In the genomic region with DNA sequence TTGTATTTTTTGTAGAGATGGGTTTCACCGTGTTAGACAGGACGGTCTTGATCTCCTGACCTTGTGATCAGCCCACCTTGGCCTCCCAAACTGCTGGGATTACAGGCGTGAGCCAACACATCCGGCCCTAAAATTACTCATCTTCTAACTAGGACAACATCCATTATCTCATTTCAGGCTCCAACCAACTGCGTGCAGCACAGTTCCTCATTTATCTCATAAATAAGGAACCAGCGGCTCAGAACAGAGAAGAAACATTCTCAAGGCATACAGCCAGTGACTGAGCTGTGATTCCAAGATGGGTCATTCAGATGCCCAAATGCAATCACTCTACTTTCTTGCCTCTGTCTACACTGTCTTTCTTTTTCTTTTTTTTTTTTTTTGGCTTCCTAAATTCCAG, we compare ENCODE assay signal across 20 cellular contexts.
DNase-seq lines count a peak whose midpoint lies in the region; ATAC-seq, FAIRE-seq and TF ChIP-seq lines count a peak whose summit lies in the region.
"Had no signal": no experiment of that assay in that cellular context is flagged by ENCODE, and none has a peak within 500 bp of the region (broad histone marks: within the 10 kb centered on the region; RNA-seq: fewer than 3 reads in every experiment).

No MANE protein-coding gene starts in this region.

- TF ChIP-seq EP300 in K562 (IDR thresholded peaks at IDR 0.05; ENCODE audit: low read length), result no peak

- H3K4me3 ChIP-seq in K562 (no peak overlapping the region), HAP-1 (no peak overlapping the region)
- H3K4me3 ChIP-seq in naive thymus-derived CD4-positive, alpha-beta T cell (ENCODE audit: low read length), result no peak overlapping the region
- H3K4me3 ChIP-seq: thoracic aorta had no signal

- H3K4me1 Mint-ChIP-seq in naive thymus-derived CD4-positive, alpha-beta T cell, result peaks cover 13 to 39% (median 29%) of the 10 kb centered on the region in 7 donors
- H3K4me1 Mint-ChIP-seq: B cell had no signal

- no peak overlapping the region for H3K4me3 Mint-ChIP-seq in naive thymus-derived CD4-positive, alpha-beta T cell
- H3K4me3 Mint-ChIP-seq: activated CD8-positive, alpha-beta memory T cell treated with anti-CD3 and anti-CD28 coated beads, Interleukin-2, amount 10 ng/mL, durations not matched to agents 7 days and 5 days; B cell; T-cell had no signal

- no peaks in the 10 kb centered on the region for H3K27me3 Mint-ChIP-seq in naive thymus-derived CD4-positive, alpha-beta T cell
- H3K27me3 Mint-ChIP-seq: activated CD8-positive, alpha-beta memory T cell treated with anti-CD3 and anti-CD28 coated beads, Interleukin-2, amount 10 ng/mL, durations not matched to agents 7 days and 5 days; B cell; T-cell had no signal

- intact Hi-C loops in K562 (cut with micrococcal nuclease) (no loop called here), posterior vena cava (cut with DNase I) (no loop called here)
- intact Hi-C loops in naive thymus-derived CD4-positive, alpha-beta T cell (cut with micrococcal nuclease), result no loop called here

- no peak for TF ChIP-seq CTCF in K562 (IDR thresholded peaks at IDR 0.05 in 2 of 3, conservative IDR thresholded peaks at IDR 0.05 in 1 of 3; ENCODE audit: insufficient read depth in 2 of 3, low read depth in 1 of 3, low read length in 3 of 3)

- BruUV-seq in K562 (replicated peaks; lab: Mats Ljungman, UMichigan), result no TSS peak

- no peak overlapping the region for H3K27ac ChIP-seq in K562 (ENCODE audit: extremely low read depth, low read depth, low read length)
- no peak overlapping the region for H3K27ac ChIP-seq in naive thymus-derived CD4-positive, alpha-beta T cell (ENCODE audit: low read depth, low read length)
- H3K27ac ChIP-seq: parathyroid adenoma, thoracic aorta had no signal

- H3K79me2 ChIP-seq in K562 (ENCODE audit: control insufficient read depth, insufficient read depth, low read length), result no peaks in the 10 kb centered on the region
- H3K79me2 ChIP-seq: parathyroid adenoma had no signal

- TF ChIP-seq RAD21 in K562 (CRISPR knock-in tag; conservative IDR thresholded peaks at IDR 0.05 in 1 of 2, IDR thresholded peaks at IDR 0.05 in 1 of 2), result no peak

- H3K36me3 ChIP-seq in K562 (ENCODE audit: control insufficient read depth, insufficient read depth, low read length) (no peaks in the 10 kb centered on the region), HAP-1 (replicated peaks) (no peaks in the 10 kb centered on the region)
- H3K36me3 ChIP-seq in naive thymus-derived CD4-positive, alpha-beta T cell (ENCODE audit: control insufficient read depth in 2 of 3, insufficient read depth in 3 of 3, low read length in 3 of 3), result peaks cover 5 to 35% (median 6%) of the 10 kb centered on the region in 3 experiments
- H3K36me3 ChIP-seq: thoracic aorta had no signal

- no peaks in the 10 kb centered on the region for H4K20me1 ChIP-seq in K562 (replicated peaks; ENCODE audit: control insufficient read depth, insufficient read depth, low read length)

- H3K9me3 Mint-ChIP-seq in naive thymus-derived CD4-positive, alpha-beta T cell, result peaks cover 0 to 5% (median 0%) of the 10 kb centered on the region in 11 donors
- H3K9me3 Mint-ChIP-seq: T-cell had no signal

- DNase-seq in Kasumi-1 (lab: John Stamatoyannopoulos, UW) (peak; percentile 83 to 88), NOMO-1 treated with dmso at 0.1 percent for 144 hours (lab: John Stamatoyannopoulos, UW; ENCODE audit: unreplicated experiment) (peak; percentile 74), K562 (ENCODE audit: extremely low read depth in 1 of 4, low spot score in 3 of 4) (no peak), posterior vena cava (ENCODE audit: low spot score) (no peak), HAP-1 (ENCODE audit: low spot score in 2 of 2) (no peak), KG1 (lab: John Stamatoyannopoulos, UW) (no peak)
- no peak for DNase-seq in naive thymus-derived CD4-positive, alpha-beta T cell
- DNase-seq: activated CD8-positive, alpha-beta memory T cell treated with anti-CD3 and anti-CD28 coated beads, Interleukin-2, amount 10 ng/mL, durations not matched to agents 7 days and 5 days; Calu3; foreskin fibroblast; NCI-H1092; NCI-H2107; NCI-H69; small intestine; stimulated activated CD4-positive, alpha-beta T cell treated with anti-CD3 and anti-CD28 coated beads, Interleukin-4, amount 100 ng/mL, for 4 hours; stimulated activated CD8-positive, alpha-beta memory T cell treated with anti-CD3 and anti-CD28 coated beads, Interleukin-4, amount 100 ng/mL, for 48 hours had no signal

- CTCF ChIA-PET in K562 (lab: Yijun Ruan, JAX; ENCODE audit: low intra/inter-chr PET ratio), result no interaction called here
- CTCF ChIA-PET in naive thymus-derived CD4-positive, alpha-beta T cell (lab: Charles Lee), result no interaction called here

- no peaks in the 10 kb centered on the region for H3K27me3 ChIP-seq in K562 (ENCODE audit: control insufficient read depth in 2 of 2, insufficient read depth in 2 of 2, low read length in 2 of 2)
- no peaks in the 10 kb centered on the region for H3K27me3 ChIP-seq in naive thymus-derived CD4-positive, alpha-beta T cell (ENCODE audit: control insufficient read depth in 2 of 2, insufficient read depth in 2 of 2, low read length in 2 of 2)
- H3K27me3 ChIP-seq in HAP-1 (ENCODE audit: low read depth), result no peaks in the 10 kb centered on the region

- H3K36me3 Mint-ChIP-seq in naive thymus-derived CD4-positive, alpha-beta T cell, result peaks cover 21 to 75% (median 69%) of the 10 kb centered on the region in 5 donors

- no peak overlapping the region for H2AFZ ChIP-seq in K562 (ENCODE audit: low read depth, low read length)
- H2AFZ ChIP-seq: parathyroid adenoma had no signal

- H3K27ac Mint-ChIP-seq in naive thymus-derived CD4-positive, alpha-beta T cell, result peak overlapping the region in 2 of 9 donors; percentile 37 to 59
- H3K27ac Mint-ChIP-seq: activated CD8-positive, alpha-beta memory T cell treated with anti-CD3 and anti-CD28 coated beads, Interleukin-2, amount 10 ng/mL, durations not matched to agents 7 days and 5 days; B cell; T-cell had no signal

- 0% methylated on average over 5 of the region's 6 CpGs for WGBS in K562 (ENCODE audit: insufficient coverage, low coverage, missing lambda C conversion rate)

- H3K9me1 ChIP-seq in K562 (ENCODE audit: control insufficient read depth, insufficient read depth, low read length), result no peaks in the 10 kb centered on the region

- no peak overlapping the region for H3K9ac ChIP-seq in K562 (ENCODE audit: insufficient read depth in 1 of 2, low read depth in 2 of 2, low read length in 2 of 2)
- H3K9ac ChIP-seq: parathyroid adenoma had no signal

- POLR2A ChIA-PET in K562 (lab: Yijun Ruan, JAX), result no interaction called here
- POLR2A ChIA-PET in naive thymus-derived CD4-positive, alpha-beta T cell (lab: Charles Lee), result no interaction called here

- in situ Hi-C loops in K562 (cut with MboI) (no loop called here), HAP-1 (cut with MboI; ENCODE audit: low sequenced_read_pairs) (no loop called here)

- ATAC-seq in K562, result no peak
- peak; percentile 86 for ATAC-seq in naive thymus-derived CD4-positive, alpha-beta T cell
- ATAC-seq: activated CD8-positive, alpha-beta memory T cell treated with anti-CD3 and anti-CD28 coated beads, Interleukin-2, amount 10 ng/mL, durations not matched to agents 7 days and 5 days; T-cell had no signal

- no peak for FAIRE-seq in K562 (lab: Jason Lieb, UNC)
- FAIRE-seq: small intestine had no signal

- no peak for TF ChIP-seq POLR2A in K562 (conservative IDR thresholded peaks at IDR 0.05)

- H3K4me1 ChIP-seq in K562 (replicated peaks in 1 of 2; ENCODE audit: control insufficient read depth in 2 of 2, insufficient read depth in 2 of 2, low read length in 2 of 2) (no peaks in the 10 kb centered on the region), HAP-1 (no peaks in the 10 kb centered on the region)
- H3K4me1 ChIP-seq in naive thymus-derived CD4-positive, alpha-beta T cell (ENCODE audit: control insufficient read depth in 2 of 2, insufficient read depth in 2 of 2, low read length in 2 of 2), result no peaks in the 10 kb centered on the region
- H3K4me1 ChIP-seq: parathyroid adenoma had no signal

- H3K9me3 ChIP-seq in K562 (replicated peaks; ENCODE audit: control insufficient read depth, insufficient read depth, low read depth, low read length) (no peaks in the 10 kb centered on the region), HAP-1 (no peaks in the 10 kb centered on the region)
- no peaks in the 10 kb centered on the region for H3K9me3 ChIP-seq in naive thymus-derived CD4-positive, alpha-beta T cell (ENCODE audit: control insufficient read depth in 2 of 3, low read length in 3 of 3)
- H3K9me3 ChIP-seq: thoracic aorta had no signal

- H3K4me2 ChIP-seq in K562 (ENCODE audit: insufficient read depth, low read length), result no peak overlapping the region

TF ChIP-seq in K562, 482 proteins besides CTCF, POLR2A, EP300 and RAD21:
- no peak for TF ChIP-seq SRF (CRISPR knock-in tag; IDR thresholded peaks at IDR 0.05)
- TF ChIP-seq SPI1 (IDR thresholded peaks at IDR 0.05; ENCODE audit: borderline replicate concordance, low read depth, low read length), result peak; percentile 56; the same call in 1 of the 2 replicates
TF ChIP-seq in K562: peak in this region for 1.

Comparison
In these comparisons a context has a peak if more than half of its experiments do, and no peak if none do; other contexts are left out.
1. DNase-seq: peak in Kasumi-1 (2 of 2) and NOMO-1 treated with dmso at 0.1 percent for 144 hours (single experiment); none in K562 (0 of 4), naive thymus-derived CD4-positive, alpha-beta T cell (0 of 9), posterior vena cava (single experiment), HAP-1 (0 of 2) and KG1 (single experiment).